Comparison of ENCODE assay signal across 25 cellular contexts in genomic region chr7:134197342-134197741, GRCh38.
"Had no signal": no experiment of that assay in that cellular context is flagged by ENCODE, and none has a peak within 500 bp of the region (broad histone marks: within the 10 kb centered on the region; RNA-seq: fewer than 3 reads in every experiment).

No MANE protein-coding gene starts in this region.

- H3K36me3 ChIP-seq: esophagus squamous epithelium, left ventricle myocardium inferior, pancreas, prostate gland, sigmoid colon, thoracic aorta had no signal

- H3K27ac ChIP-seq: epithelial cell of prostate, esophagus squamous epithelium, left ventricle myocardium inferior, pancreas, prostate gland, sigmoid colon, thoracic aorta had no signal

- H3K9me3 ChIP-seq: esophagus squamous epithelium, left ventricle myocardium inferior, pancreas, prostate gland, sigmoid colon, thoracic aorta had no signal

- H3K27me3 ChIP-seq: esophagus squamous epithelium, pancreas, sigmoid colon had no signal

- FAIRE-seq: frontal cortex, pancreas, small intestine had no signal

- H3K4me1 ChIP-seq: esophagus squamous epithelium, left ventricle myocardium inferior, pancreas, prostate gland, sigmoid colon had no signal

- H3K4me3 ChIP-seq: esophagus squamous epithelium, left ventricle myocardium inferior, lung, pancreas, prostate gland, sigmoid colon, thoracic aorta had no signal

- ATAC-seq: activated CD4-positive, alpha-beta T cell treated with anti-CD3 and anti-CD28 coated beads for 36 hours; activated CD8-positive, alpha-beta memory T cell treated with anti-CD3 and anti-CD28 coated beads, Interleukin-2, amount 10 ng/mL, durations not matched to agents 7 days and 5 days; activated CD8-positive, alpha-beta T cell treated with anti-CD3 and anti-CD28 coated beads, Interleukin-2, amount 10 ng/mL, durations not matched to agents 7 days and 5 days; activated naive CD8-positive, alpha-beta T cell treated with anti-CD3 and anti-CD28 coated beads, Interleukin-2, amount 50 U/mL, for 24 hours; pancreas; stimulated activated effector memory CD8-positive, alpha-beta T cell treated with anti-CD3 and anti-CD28 coated beads, Interleukin-12 subunit alpha, Interleukin-12 subunit beta, amount 100 ng/mL, for 72 hours had no signal

- DNase-seq: activated CD4-positive, alpha-beta T cell treated with anti-CD3 and anti-CD28 coated beads for 36 hours; activated CD4-positive, CD25-positive, alpha-beta regulatory T cell; activated CD8-positive, alpha-beta memory T cell treated with anti-CD3 and anti-CD28 coated beads, Interleukin-2, amount 10 ng/mL, durations not matched to agents 7 days and 5 days; activated CD8-positive, alpha-beta T cell treated with anti-CD3 and anti-CD28 coated beads, Interleukin-2, amount 10 ng/mL, durations not matched to agents 7 days and 5 days; activated naive CD8-positive, alpha-beta T cell treated with anti-CD3 and anti-CD28 coated beads, Interleukin-2, amount 50 U/mL, for 24 hours; activated T-cell treated with anti-CD3 and anti-CD28 coated beads, Interleukin-2, amount 50 U/mL, for 48 hours; amygdala; caudate nucleus; esophagus squamous epithelium; glutamatergic neuron; islet precursor cell; left ventricle myocardium inferior; nephron progenitor cell; nucleus accumbens; pancreas; retina; sigmoid colon; small intestine; stimulated activated CD4-positive, alpha-beta T cell treated with anti-CD3 and anti-CD28 coated beads, Interleukin-4, amount 100 ng/mL, for 24 hours had no signal
